1 cellular context compared by ENCODE assay signal in the genomic region with DNA sequence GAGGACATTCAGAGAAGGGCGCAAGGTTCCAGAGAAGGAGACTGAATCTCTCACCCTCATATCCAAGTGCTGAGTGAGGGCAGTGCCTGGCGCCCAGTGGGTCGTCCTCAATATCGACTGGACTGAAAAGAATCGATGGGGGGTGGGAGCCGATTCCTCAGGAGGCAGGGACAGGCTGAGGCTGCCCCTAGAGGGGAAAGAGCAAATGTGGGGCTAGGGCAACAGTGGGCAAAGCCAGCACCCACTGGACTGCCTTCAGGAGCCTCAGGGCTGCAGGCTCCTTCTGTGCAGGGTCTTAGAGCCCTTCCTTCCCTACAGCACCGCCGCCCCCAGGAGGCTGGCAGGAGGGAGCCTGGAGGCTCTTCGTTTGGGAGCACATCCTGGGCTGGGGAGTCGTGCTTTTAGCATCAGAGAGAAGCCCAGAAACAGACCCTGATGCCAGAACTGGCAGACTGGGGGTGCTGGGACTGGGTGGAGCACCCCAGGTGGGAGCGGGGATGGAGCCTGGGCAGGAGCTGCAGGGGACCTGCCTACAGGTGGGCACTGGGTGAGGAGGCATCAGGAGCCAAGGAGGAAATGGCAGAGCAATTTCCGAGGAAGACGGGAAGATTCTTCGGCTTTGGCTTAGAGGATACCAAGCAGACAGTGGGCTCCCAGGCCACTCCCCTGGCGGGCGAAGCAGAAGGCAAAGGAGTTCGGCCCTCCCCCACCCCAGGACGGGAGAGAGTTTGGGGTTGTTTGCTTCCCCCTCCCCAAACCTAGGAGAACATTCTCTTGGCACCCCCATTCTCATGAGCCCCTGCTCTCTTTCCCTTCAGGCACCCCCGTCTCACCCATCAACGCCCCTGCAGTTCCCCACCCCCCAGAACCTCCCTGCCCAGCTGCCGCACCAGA.
TF ChIP-seq lines count a peak whose summit lies in the region.

No MANE protein-coding gene starts in this region.

TF ChIP-seq in A549, 52 proteins besides CTCF, POLR2A, EP300 and RAD21:
- TF ChIP-seq, protein P1, sequence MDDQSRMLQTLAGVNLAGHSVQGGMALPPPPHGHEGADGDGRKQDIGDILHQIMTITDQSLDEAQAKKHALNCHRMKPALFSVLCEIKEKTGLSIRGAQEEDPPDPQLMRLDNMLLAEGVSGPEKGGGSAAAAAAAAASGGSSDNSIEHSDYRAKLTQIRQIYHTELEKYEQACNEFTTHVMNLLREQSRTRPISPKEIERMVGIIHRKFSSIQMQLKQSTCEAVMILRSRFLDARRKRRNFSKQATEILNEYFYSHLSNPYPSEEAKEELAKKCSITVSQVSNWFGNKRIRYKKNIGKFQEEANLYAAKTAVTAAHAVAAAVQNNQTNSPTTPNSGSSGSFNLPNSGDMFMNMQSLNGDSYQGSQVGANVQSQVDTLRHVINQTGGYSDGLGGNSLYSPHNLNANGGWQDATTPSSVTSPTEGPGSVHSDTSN (IDR thresholded peaks at IDR 0.05): no peak
- TF ChIP-seq RFX5 (IDR thresholded peaks at IDR 0.05): no peak
- no peak for TF ChIP-seq NFE2L2 (conservative IDR thresholded peaks at IDR 0.05; ENCODE audit: low read length)
- TF ChIP-seq, protein P2, sequence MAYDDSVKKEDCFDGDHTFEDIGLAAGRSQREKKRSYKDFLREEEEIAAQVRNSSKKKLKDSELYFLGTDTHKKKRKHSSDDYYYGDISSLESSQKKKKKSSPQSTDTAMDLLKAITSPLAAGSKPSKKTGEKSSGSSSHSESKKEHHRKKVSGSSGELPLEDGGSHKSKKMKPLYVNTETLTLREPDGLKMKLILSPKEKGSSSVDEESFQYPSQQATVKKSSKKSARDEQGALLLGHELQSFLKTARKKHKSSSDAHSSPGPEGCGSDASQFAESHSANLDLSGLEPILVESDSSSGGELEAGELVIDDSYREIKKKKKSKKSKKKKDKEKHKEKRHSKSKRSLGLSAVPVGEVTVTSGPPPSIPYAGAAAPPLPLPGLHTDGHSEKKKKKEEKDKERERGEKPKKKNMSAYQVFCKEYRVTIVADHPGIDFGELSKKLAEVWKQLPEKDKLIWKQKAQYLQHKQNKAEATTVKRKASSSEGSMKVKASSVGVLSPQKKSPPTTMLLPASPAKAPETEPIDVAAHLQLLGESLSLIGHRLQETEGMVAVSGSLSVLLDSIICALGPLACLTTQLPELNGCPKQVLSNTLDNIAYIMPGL (CRISPR knock-in tag; IDR thresholded peaks at IDR 0.05; ENCODE audit: borderline replicate concordance): no peak
- TF ChIP-seq, protein P3, sequence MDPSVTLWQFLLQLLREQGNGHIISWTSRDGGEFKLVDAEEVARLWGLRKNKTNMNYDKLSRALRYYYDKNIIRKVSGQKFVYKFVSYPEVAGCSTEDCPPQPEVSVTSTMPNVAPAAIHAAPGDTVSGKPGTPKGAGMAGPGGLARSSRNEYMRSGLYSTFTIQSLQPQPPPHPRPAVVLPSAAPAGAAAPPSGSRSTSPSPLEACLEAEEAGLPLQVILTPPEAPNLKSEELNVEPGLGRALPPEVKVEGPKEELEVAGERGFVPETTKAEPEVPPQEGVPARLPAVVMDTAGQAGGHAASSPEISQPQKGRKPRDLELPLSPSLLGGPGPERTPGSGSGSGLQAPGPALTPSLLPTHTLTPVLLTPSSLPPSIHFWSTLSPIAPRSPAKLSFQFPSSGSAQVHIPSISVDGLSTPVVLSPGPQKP (IDR thresholded peaks at IDR 0.05; ENCODE audit: low read depth, low read length): no peak
- TF ChIP-seq ZNF302 (CRISPR knock-in tag; IDR thresholded peaks at IDR 0.05): no peak
- no peak for TF ChIP-seq CHD4 (IDR thresholded peaks at IDR 0.05; ENCODE audit: borderline replicate concordance)
- no peak for TF ChIP-seq ESRRA (IDR thresholded peaks at IDR 0.05; ENCODE audit: borderline replicate concordance, low read length)
- TF ChIP-seq TFCP2L1 (CRISPR knock-in tag; IDR thresholded peaks at IDR 0.05): no peak
- TF ChIP-seq, protein P4, sequence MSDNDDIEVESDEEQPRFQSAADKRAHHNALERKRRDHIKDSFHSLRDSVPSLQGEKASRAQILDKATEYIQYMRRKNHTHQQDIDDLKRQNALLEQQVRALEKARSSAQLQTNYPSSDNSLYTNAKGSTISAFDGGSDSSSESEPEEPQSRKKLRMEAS (IDR thresholded peaks at IDR 0.05): no peak
- TF ChIP-seq RCOR1 (IDR thresholded peaks at IDR 0.05; ENCODE audit: low read depth, low read length): no peak
- TF ChIP-seq, protein P5, sequence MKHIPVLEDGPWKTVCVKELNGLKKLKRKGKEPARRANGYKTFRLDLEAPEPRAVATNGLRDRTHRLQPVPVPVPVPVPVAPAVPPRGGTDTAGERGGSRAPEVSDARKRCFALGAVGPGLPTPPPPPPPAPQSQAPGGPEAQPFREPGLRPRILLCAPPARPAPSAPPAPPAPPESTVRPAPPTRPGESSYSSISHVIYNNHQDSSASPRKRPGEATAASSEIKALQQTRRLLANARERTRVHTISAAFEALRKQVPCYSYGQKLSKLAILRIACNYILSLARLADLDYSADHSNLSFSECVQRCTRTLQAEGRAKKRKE (CRISPR knock-in tag; IDR thresholded peaks at IDR 0.05; ENCODE audit: low read depth): no peak
- TF ChIP-seq HOXA7 (CRISPR knock-in tag; IDR thresholded peaks at IDR 0.05): no peak
